ENCODE assay signal across 8 cellular contexts in genomic region chr6:24774696-24775519, GRCh38. TPM values are rescaled to one million over a fixed set of nuclear protein-coding genes. Genes with fewer than 3 reads are reported as not detected.
DNase-seq lines count a peak whose midpoint lies in the region; ATAC-seq and TF ChIP-seq lines count a peak whose summit lies in the region.

Gene GMNN (plus strand): TSS chr6:24774937. CDS start chr6:24777247, 2,310 bp downstream.

- no peaks in the 10 kb centered on the region for H3K27me3 ChIP-seq in prostate gland (replicated peaks; ENCODE audit: insufficient read depth)

- peak; percentile 62 for DNase-seq in NCI-H187 treated with DMSO at 0.1 percent for 48 hours (lab: John Stamatoyannopoulos, UW)
- peak; percentile 92 to 98 (median 98) for DNase-seq in T-helper 2 cell
- DNase-seq in left ventricle myocardium superior = peak; percentile 100
- DNase-seq in prostate gland (ENCODE audit: low spot score) = peak; percentile 97
- peak; percentile 98 for DNase-seq in ureter (ENCODE audit: low spot score)

- ATAC-seq in GM18505 (IDR thresholded peaks at IDR 0.05; ENCODE audit: unreplicated experiment) (peak; percentile 87), HG02970 (IDR thresholded peaks at IDR 0.05; ENCODE audit: low FRiP score, unreplicated experiment) (peak; percentile 91), left ventricle myocardium superior (peak; percentile 99)

- under 1% methylated on average over 67 of the region's 75 CpGs for WGBS in prostate gland

- no peaks in the 10 kb centered on the region for H3K36me3 ChIP-seq in prostate gland

- peak within 1 kb of the TSS; percentile 94 to 99 for H3K4me3 ChIP-seq in prostate gland

- TF ChIP-seq CTCF in prostate gland (IDR thresholded peaks at IDR 0.05) = peak in 1 of 4 experiments; percentile 23

- H3K9me3 ChIP-seq in prostate gland = no peaks in the 10 kb centered on the region

- H3K4me1 ChIP-seq in prostate gland (replicated peaks) = no peaks in the 10 kb centered on the region

- intact Hi-C loops in left ventricle myocardium superior (cut with micrococcal nuclease) (loop anchor here (5.0 kb wide), 1 partner anchor 193 kb away; no protein-coding TSS in a partner anchor), prostate gland (cut with DNase I) (loop anchor here (5.0 kb wide), 1 partner anchor 53 kb away; no protein-coding TSS in a partner anchor)

- peak; percentile 87 for TF ChIP-seq POLR2A in GM18505 (IDR thresholded peaks at IDR 0.05; ENCODE audit: borderline replicate concordance, extremely low read depth, insufficient read depth, insufficient read length)
- peak; percentile 80 for TF ChIP-seq POLR2A in prostate gland (IDR thresholded peaks at IDR 0.05)

- peak within 1 kb of the TSS; percentile 98 for H3K27ac ChIP-seq in angular gyrus (ENCODE audit: low read depth, low read length)
- H3K27ac ChIP-seq in prostate gland = peak within 1 kb of the TSS; percentile 99

RNA-seq across cellular contexts. Expression of gene GMNN, which starts in this region (rescaled TPM):
- total RNA-seq in left ventricle myocardium superior (8.3 TPM), prostate gland (100 to 1,000 TPM in 1 of 2 donors, 1 to 10 TPM in 1; 9.0 to 129 TPM), ureter (67.5 TPM)

Comparison
In these comparisons a context has a peak if more than half of its experiments do, and no peak if none do; other contexts are left out.
1. Peak in every context shown above with its lines: DNase-seq, ATAC-seq, H3K4me3 ChIP-seq and H3K27ac ChIP-seq.